ENCODE assay signal across 26 cellular contexts in genomic region chr14:98835051-98835824, GRCh38.
DNase-seq lines count a peak whose midpoint lies in the region; ATAC-seq and TF ChIP-seq lines count a peak whose summit lies in the region.
"Had no signal": no experiment of that assay in that cellular context is flagged by ENCODE, and none has a peak within 500 bp of the region (broad histone marks: within the 10 kb centered on the region; RNA-seq: fewer than 3 reads in every experiment).

No MANE protein-coding gene starts in this region.

- POLR2A ChIA-PET in WTC11 (lab: Charles Lee), result no interaction called here
- POLR2A ChIA-PET in PC-9 (lab: Charles Lee; ENCODE audit: unreplicated experiment), result no interaction called here

- no peak overlapping the region for H3K56ac ChIP-seq in H9 (ENCODE audit: insufficient read length, low read depth, low read length)

- H2BK120ac ChIP-seq in H9 (ENCODE audit: low read depth, low read length, poor library complexity, severe bottlenecking), result no peak overlapping the region

- H3F3A ChIP-seq in PC-9 (ENCODE audit: insufficient read depth, low read depth), result no peaks in the 10 kb centered on the region

- H4K8ac ChIP-seq in H9 (replicated peaks; ENCODE audit: insufficient read length, low read depth, low read length), result peak overlapping the region; percentile 7

- H3K36me3 Mint-ChIP-seq in H9 (ENCODE audit: insufficient read depth in 1 of 3, low read depth in 3 of 3) (peaks cover 0 to 3% (median 2%) of the 10 kb centered on the region in 3 experiments; a peak in 3 of 7 replicates), WTC11 (peaks cover 3% of the 10 kb centered on the region; the same call in 1 of the 2 replicates), endodermal cell (ENCODE audit: low read depth) (no peaks in the 10 kb centered on the region)
- H3K36me3 Mint-ChIP-seq: CD4-positive, CD25-positive, alpha-beta regulatory T cell had no signal

- no peak overlapping the region for H2BK20ac ChIP-seq in H9 (ENCODE audit: low read depth, low read length, poor library complexity, severe bottlenecking)

- H3K4me1 Mint-ChIP-seq in H9, result peaks cover 3 to 9% of the 10 kb centered on the region in 2 experiments; a peak in 3 of 4 replicates
- H3K4me1 Mint-ChIP-seq in WTC11, result peaks cover 7% of the 10 kb centered on the region
- peaks cover under 1% of the 10 kb centered on the region for H3K4me1 Mint-ChIP-seq in endodermal cell
- H3K4me1 Mint-ChIP-seq: CD4-positive, CD25-positive, alpha-beta regulatory T cell had no signal

- H3K9me3 ChIP-seq in H9 (ENCODE audit: control insufficient read depth, low read depth, low read length) (no peaks in the 10 kb centered on the region), endodermal cell (ENCODE audit: control insufficient read depth, low read length) (peaks cover 6% of the 10 kb centered on the region), osteoblast (ENCODE audit: low read depth, low read length) (peaks cover 3% of the 10 kb centered on the region), PC-9 (ENCODE audit: insufficient read depth, low read depth) (no peaks in the 10 kb centered on the region)
- H3K9me3 ChIP-seq: SJCRH30 had no signal

- H2BK15ac ChIP-seq in H9 (ENCODE audit: low read depth, low read length), result no peak overlapping the region

- H3K4me2 ChIP-seq in H9 (ENCODE audit: insufficient read depth, insufficient read length, low read length) (no peak overlapping the region), osteoblast (ENCODE audit: insufficient read depth, low read length) (no peak overlapping the region), PC-9 (no peak overlapping the region)
- H3K4me2 ChIP-seq: BLaER1, KMS-11 had no signal

- H3K23me2 ChIP-seq in H9 (ENCODE audit: insufficient read length, low read depth, low read length, poor library complexity, severe bottlenecking), result no peaks in the 10 kb centered on the region

- H2BK5ac ChIP-seq in H9 (ENCODE audit: insufficient read length, low read length), result no peak overlapping the region

- no peak overlapping the region for H4K5ac ChIP-seq in H9 (ENCODE audit: insufficient read length, low read depth, low read length)

- H3K79me1 ChIP-seq in H9 (ENCODE audit: insufficient read depth, low read depth, low read length, poor library complexity, severe bottlenecking), result no peaks in the 10 kb centered on the region

- H2AK5ac ChIP-seq in H9 (ENCODE audit: insufficient read length, low read length), result no peak overlapping the region

- H4K91ac ChIP-seq in H9 (ENCODE audit: insufficient read length, low read depth, low read length), result no peak overlapping the region

- no peak overlapping the region for H3T11ph ChIP-seq in H9 (ENCODE audit: low read length)

- no peak overlapping the region for H3K18ac ChIP-seq in H9 (ENCODE audit: insufficient read length, low read depth, low read length)

- H3K27me3 Mint-ChIP-seq in H9 (ENCODE audit: low read depth) (no peaks in the 10 kb centered on the region), WTC11 (ENCODE audit: low read depth) (no peaks in the 10 kb centered on the region; the same call in 1 of the 2 replicates), endodermal cell (ENCODE audit: insufficient read depth) (no peaks in the 10 kb centered on the region)
- H3K27me3 Mint-ChIP-seq: CD4-positive, CD25-positive, alpha-beta regulatory T cell had no signal

- H3K9ac ChIP-seq in H9 (ENCODE audit: extremely low read depth, insufficient read length, low read length) (no peak overlapping the region), endodermal cell (ENCODE audit: extremely low read depth, low read length, poor library complexity, severe bottlenecking) (no peak overlapping the region)
- H3K9ac ChIP-seq: BLaER1, KMS-11 had no signal

- H3K23ac ChIP-seq in H9 (ENCODE audit: insufficient read length, low read depth, low read length), result no peak overlapping the region

- H2AFZ ChIP-seq in H9 (ENCODE audit: low read length), result no peak overlapping the region
- no peak overlapping the region for H2AFZ ChIP-seq in osteoblast (ENCODE audit: low read length)
- H2AFZ ChIP-seq in PC-9, result no peak overlapping the region

- H3K27ac ChIP-seq in H9 (ENCODE audit: insufficient read length, low read depth, low read length), result no peak overlapping the region
- H3K27ac ChIP-seq in endodermal cell (ENCODE audit: low read depth, low read length), result no peak overlapping the region
- H3K27ac ChIP-seq in osteoblast (ENCODE audit: low read depth, low read length), result no peak overlapping the region
- H3K27ac ChIP-seq in PC-9, result no peak overlapping the region
- H3K27ac ChIP-seq in foreskin keratinocyte, result no peak overlapping the region
- H3K27ac ChIP-seq: BLaER1, KMS-11, SJCRH30 had no signal

- CTCF ChIA-PET in WTC11 (lab: Charles Lee), result interaction anchor here (0.6 kb wide), 1 partner anchor 143 kb away, joined by 4 read pairs; no protein-coding TSS in a partner anchor
- CTCF ChIA-PET in PC-9 (lab: Charles Lee), result no interaction called here

- no peaks in the 10 kb centered on the region for H3K27me3 ChIP-seq in H9 (ENCODE audit: insufficient read depth, low read length)
- H3K27me3 ChIP-seq in endodermal cell (ENCODE audit: control insufficient read depth, insufficient read depth, low read length, poor library complexity, severe bottlenecking), result no peaks in the 10 kb centered on the region
- H3K27me3 ChIP-seq in osteoblast (ENCODE audit: insufficient read depth, low read length), result no peaks in the 10 kb centered on the region
- peaks cover 10% of the 10 kb centered on the region; the same call in 1 of the 2 replicates for H3K27me3 ChIP-seq in PC-9 (ENCODE audit: insufficient read depth, low read depth)
- H3K27me3 ChIP-seq in foreskin keratinocyte, result peaks cover 5% of the 10 kb centered on the region
- H3K27me3 ChIP-seq: BLaER1, SJCRH30 had no signal

- H3K9me2 ChIP-seq in PC-9 (ENCODE audit: insufficient read depth), result no peaks in the 10 kb centered on the region

- ATAC-seq in WTC11 (no peak), HG03342 (IDR thresholded peaks at IDR 0.05; ENCODE audit: unreplicated experiment) (no peak), HG03139 (IDR thresholded peaks at IDR 0.05; ENCODE audit: unreplicated experiment) (no peak), foreskin keratinocyte (no peak)
- ATAC-seq: HCT116, SK-N-SH treated with all-trans-retinoic acid at 6 μM for 48 hours had no signal

- H3K4me3 Mint-ChIP-seq in H9 (no peak overlapping the region), WTC11 (no peak overlapping the region), endodermal cell (no peak overlapping the region)
- H3K4me3 Mint-ChIP-seq: CD4-positive, CD25-positive, alpha-beta regulatory T cell had no signal

- no peak overlapping the region for H3K4ac ChIP-seq in H9 (ENCODE audit: low read depth, low read length)

- H3K14ac ChIP-seq in H9 (ENCODE audit: insufficient read depth, low read length), result no peak overlapping the region

- H3K27ac Mint-ChIP-seq in H9 (no peak overlapping the region), WTC11 (no peak overlapping the region), endodermal cell (no peak overlapping the region)
- H3K27ac Mint-ChIP-seq: CD4-positive, CD25-positive, alpha-beta regulatory T cell had no signal

- no peak overlapping the region for H3K4me3 ChIP-seq in endodermal cell (ENCODE audit: low read length)
- H3K4me3 ChIP-seq in osteoblast (ENCODE audit: insufficient read depth, low read length), result no peak overlapping the region
- H3K4me3 ChIP-seq in PC-9, result no peak overlapping the region
- H3K4me3 ChIP-seq: BLaER1, SJCRH30 had no signal

- H3K9me3 Mint-ChIP-seq in H9, result peaks cover 9 to 13% of the 10 kb centered on the region in 2 experiments
- H3K9me3 Mint-ChIP-seq in WTC11, result peaks cover 15% of the 10 kb centered on the region
- peaks cover 9% of the 10 kb centered on the region for H3K9me3 Mint-ChIP-seq in endodermal cell
- H3K9me3 Mint-ChIP-seq: CD4-positive, CD25-positive, alpha-beta regulatory T cell had no signal

- DNase-seq in H9, result peak; percentile 14
- DNase-seq in WTC11 (ENCODE audit: low spot score), result no peak
- peak; percentile 50 for DNase-seq in endodermal cell
- DNase-seq in osteoblast (ENCODE audit: insufficient read length, low spot score, missing footprints), result peak; percentile 80
- DNase-seq in PC-9, result no peak
- DNase-seq in foreskin keratinocyte, result no peak
- DNase-seq: CD4-positive, CD25-positive, alpha-beta regulatory T cell; DMS153; DND-41; GOT3; IMR-90; MM.1S; NCI-H1048; NCI-H1417; NCI-H1694; NCI-H2029 treated with DMSO at 0.1 percent for 48 hours; NCI-H446 treated with DMSO at 0.1 percent for 48 hours; NCI-H526 treated with DMSO at 0.1 percent for 48 hours; OCI-M1; SJCRH30 had no signal

- intact Hi-C loops in PC-9 (cut with micrococcal nuclease; ENCODE audit: unreplicated experiment), result no loop called here

- 100% methylated on average over 5 of the region's 14 CpGs for WGBS in H9 (ENCODE audit: extremely low coverage, insufficient read length, low lambda C conversion rate)
- WGBS in endodermal cell (ENCODE audit: insufficient coverage in 1 of 2, insufficient read length in 1 of 2), 2 experiments, result 87 to 90% methylated on average over 10 to 14 of the region's 14 CpGs

- H3K4me1 ChIP-seq in H9 (ENCODE audit: insufficient read depth, low read length), result no peaks in the 10 kb centered on the region
- H3K4me1 ChIP-seq in endodermal cell (ENCODE audit: control insufficient read depth, insufficient read depth, low read length), result no peaks in the 10 kb centered on the region
- H3K4me1 ChIP-seq in osteoblast (ENCODE audit: insufficient read depth, low read length), result no peaks in the 10 kb centered on the region
- H3K4me1 ChIP-seq in PC-9 (replicated peaks; ENCODE audit: insufficient read depth), result no peaks in the 10 kb centered on the region
- peaks cover 3% of the 10 kb centered on the region for H3K4me1 ChIP-seq in foreskin keratinocyte
- H3K4me1 ChIP-seq: BLaER1, SJCRH30 had no signal

- H3K79me2 ChIP-seq in H9 (ENCODE audit: insufficient read depth, low read length) (no peaks in the 10 kb centered on the region), osteoblast (ENCODE audit: insufficient read depth, low read length) (no peaks in the 10 kb centered on the region), PC-9 (ENCODE audit: low read depth) (no peaks in the 10 kb centered on the region)

- H2BK12ac ChIP-seq in H9 (ENCODE audit: insufficient read length, low read depth, low read length), result no peak overlapping the region

- H3K36me3 ChIP-seq in endodermal cell (ENCODE audit: control insufficient read depth, insufficient read depth, low read length) (no peaks in the 10 kb centered on the region), osteoblast (ENCODE audit: insufficient read depth, low read length) (no peaks in the 10 kb centered on the region), PC-9 (ENCODE audit: low read depth) (no peaks in the 10 kb centered on the region)
- H3K36me3 ChIP-seq: BLaER1, SJCRH30 had no signal

- TF ChIP-seq CTCF in H9 (conservative IDR thresholded peaks at IDR 0.05) (no peak), WTC11 (IDR thresholded peaks at IDR 0.05) (no peak), endodermal cell (conservative IDR thresholded peaks at IDR 0.05) (no peak), osteoblast (IDR thresholded peaks at IDR 0.05; ENCODE audit: extremely low read depth, low read depth, low read length) (no peak), PC-9 (conservative IDR thresholded peaks at IDR 0.05) (no peak), foreskin keratinocyte (conservative IDR thresholded peaks at IDR 0.05) (no peak)

- no TSS peak for BruUV-seq in PC-9 (replicated peaks; lab: Mats Ljungman, UMichigan)

- H4K20me1 ChIP-seq in H9 (ENCODE audit: control insufficient read depth, insufficient read depth, insufficient read length), result no peaks in the 10 kb centered on the region
- no peaks in the 10 kb centered on the region for H4K20me1 ChIP-seq in osteoblast (ENCODE audit: insufficient read depth, low read length)
- no peaks in the 10 kb centered on the region for H4K20me1 ChIP-seq in PC-9 (ENCODE audit: insufficient read depth)
- H4K20me1 ChIP-seq: BLaER1 had no signal

Comparison
In these comparisons a context has a peak if more than half of its experiments do, and no peak if none do; other contexts are left out.
1. DNase-seq: peak in H9 (single experiment), endodermal cell (single experiment) and osteoblast (single experiment); none in WTC11 (single experiment), PC-9 (0 of 2) and foreskin keratinocyte (0 of 2).